In genomic region chr1:161164901-161165620, GRCh38 we compare ENCODE assay signal across 8 cellular contexts. TPM values are rescaled to one million over a fixed set of nuclear protein-coding genes. Genes with fewer than 3 reads are reported as not detected.
DNase-seq lines count a peak whose midpoint lies in the region; ATAC-seq and TF ChIP-seq lines count a peak whose summit lies in the region.

No MANE protein-coding gene starts in this region.

- H3K14ac ChIP-seq in trophoblast cell (ENCODE audit: low read length), result no peak overlapping the region

- 0 out of 2 replicates have a peak overlapping the region, but pooled peaks have one; percentile 5 for H3K27ac ChIP-seq in DND-41 (ENCODE audit: low read length)
- peak overlapping the region; percentile 28 for H3K27ac ChIP-seq in RWPE2 (ENCODE audit: poor library complexity, severe bottlenecking)
- no peak overlapping the region for H3K27ac ChIP-seq in trophoblast cell (ENCODE audit: low read depth, low read length)

- H3K4ac ChIP-seq in trophoblast cell (ENCODE audit: low read depth, low read length), result no peak overlapping the region

- H3K27me3 ChIP-seq in DND-41 (ENCODE audit: insufficient read depth, low read length, poor library complexity) (no peaks in the 10 kb centered on the region), RWPE2 (ENCODE audit: insufficient read depth, poor library complexity, severe bottlenecking) (no peaks in the 10 kb centered on the region), trophoblast cell (ENCODE audit: insufficient read depth, low read length) (no peaks in the 10 kb centered on the region)

- H3K79me2 ChIP-seq in DND-41 (ENCODE audit: insufficient read depth, low read length) (peaks cover 21% of the 10 kb centered on the region), trophoblast cell (ENCODE audit: control insufficient read depth, insufficient read depth, low read length, poor library complexity) (no peaks in the 10 kb centered on the region)

- H2BK120ac ChIP-seq in trophoblast cell (ENCODE audit: insufficient read depth, low read length, poor library complexity), result no peak overlapping the region

- no peak overlapping the region for H2BK5ac ChIP-seq in trophoblast cell (ENCODE audit: low read depth, low read length, poor library complexity)

- H3K79me1 ChIP-seq in trophoblast cell (ENCODE audit: low read length), result no peaks in the 10 kb centered on the region

- no peak overlapping the region for H2AK5ac ChIP-seq in trophoblast cell (ENCODE audit: low read length)

- H2AFZ ChIP-seq in DND-41 (ENCODE audit: low read depth, low read length) (no peak overlapping the region), trophoblast cell (ENCODE audit: insufficient read depth, low read length, poor library complexity) (no peak overlapping the region)

- DNase-seq in DND-41 (no peak), RWPE2 (ENCODE audit: low spot score) (no peak), erythroblast (lab: John Stamatoyannopoulos, UW) (peak; percentile 45 to 68), trophoblast cell (no peak), NCI-H748 treated with DMSO at 0.1 percent for 48 hours (lab: John Stamatoyannopoulos, UW) (no peak), Ammon's horn (ENCODE audit: low spot score) (no peak), NCI-H1694 treated with DMSO at 0.1 percent for 48 hours (lab: John Stamatoyannopoulos, UW) (no peak)

- no peak overlapping the region for H4K12ac ChIP-seq in trophoblast cell (ENCODE audit: low read depth, low read length)

- ATAC-seq in DND-41 (ENCODE audit: insufficient read depth, low read depth) (no peak), RWPE2 (ENCODE audit: low read depth) (no peak), HG03457 (IDR thresholded peaks at IDR 0.05; ENCODE audit: unreplicated experiment) (no peak)

- H4K20me1 ChIP-seq in DND-41 (ENCODE audit: insufficient read depth, low read length), result no peaks in the 10 kb centered on the region

- H3K4me2 ChIP-seq in DND-41 (ENCODE audit: insufficient read depth, low read length) (peak overlapping the region; percentile 100), trophoblast cell (ENCODE audit: low read length) (peak overlapping the region; percentile 97)

- no peak overlapping the region for H2BK12ac ChIP-seq in trophoblast cell (ENCODE audit: low read length)

- H3K4me1 ChIP-seq in DND-41 (ENCODE audit: insufficient read depth, low read length) (peaks cover 74% of the 10 kb centered on the region), RWPE2 (ENCODE audit: insufficient read depth, poor library complexity, severe bottlenecking) (no peaks in the 10 kb centered on the region), trophoblast cell (ENCODE audit: control insufficient read depth in 1 of 2, insufficient read depth in 2 of 2, low read length in 2 of 2) (peaks cover 10 to 12% of the 10 kb centered on the region in 2 experiments)

- no peak overlapping the region for H4K91ac ChIP-seq in trophoblast cell (ENCODE audit: low read depth, low read length)

- H3K4me3 ChIP-seq in DND-41 (ENCODE audit: low read depth in 1 of 2, low read length in 2 of 2), result peak overlapping the region; percentile 79 to 92; a peak in 3 of 4 replicates
- H3K4me3 ChIP-seq in RWPE2 (ENCODE audit: severe bottlenecking), result no peak overlapping the region
- no peak overlapping the region for H3K4me3 ChIP-seq in trophoblast cell (ENCODE audit: low read depth, low read length)

- no CpG with 5 or more reads among the region's 14 CpGs for WGBS in trophoblast cell (ENCODE audit: extremely low coverage, insufficient coverage, insufficient read length)

- no peak overlapping the region for H3K23ac ChIP-seq in trophoblast cell (ENCODE audit: low read length)

- H3K9me3 ChIP-seq in DND-41 (ENCODE audit: insufficient read depth, low read length, severe bottlenecking) (no peaks in the 10 kb centered on the region), RWPE2 (ENCODE audit: severe bottlenecking) (no peaks in the 10 kb centered on the region), trophoblast cell (ENCODE audit: insufficient read depth, low read depth, low read length) (peaks cover 2% of the 10 kb centered on the region)

- H4K8ac ChIP-seq in trophoblast cell (ENCODE audit: low read depth, low read length), result peak overlapping the region; percentile 4

- H3K9ac ChIP-seq in DND-41 (ENCODE audit: low read depth, low read length) (peak overlapping the region; percentile 90), trophoblast cell (ENCODE audit: low read length) (no peak overlapping the region)

- TF ChIP-seq POLR2A in erythroblast (IDR thresholded peaks at IDR 0.05; ENCODE audit: low read length), result no peak

- TF ChIP-seq CTCF in DND-41 (IDR thresholded peaks at IDR 0.05; ENCODE audit: borderline replicate concordance, extremely low read depth, low read length, poor library complexity, severe bottlenecking), result no peak
- no peak for TF ChIP-seq CTCF in RWPE2 (IDR thresholded peaks at IDR 0.05; ENCODE audit: poor library complexity, severe bottlenecking)

- H3K18ac ChIP-seq in trophoblast cell (ENCODE audit: low read length), result no peak overlapping the region

- H3K36me3 ChIP-seq in DND-41 (ENCODE audit: insufficient read depth, low read length) (peaks cover 57% of the 10 kb centered on the region), RWPE2 (ENCODE audit: low read depth) (peaks cover 20% of the 10 kb centered on the region), trophoblast cell (ENCODE audit: control insufficient read depth in 1 of 2, insufficient read depth in 2 of 2, low read length in 2 of 2) (peaks cover 26 to 42% of the 10 kb centered on the region in 2 experiments)

RNA-seq across cellular contexts. Expression of gene PPOX, which starts 1.2 kb away (rescaled TPM):
- 8.7 and 10.4 TPM in 2 replicates for polyA plus RNA-seq in trophoblast cell (2013)

RNA-seq across cellular contexts. Expression of gene USP21, which starts 5.8 kb away (rescaled TPM):
- 19.5 and 20.6 TPM in 2 replicates for polyA plus RNA-seq in trophoblast cell (2013)

RNA-seq across cellular contexts. Expression of gene UFC1, which starts 11.3 kb away (rescaled TPM):
- polyA plus RNA-seq in trophoblast cell (2013), result 116 and 121 TPM in 2 replicates

RNA-seq across cellular contexts. Expression of gene B4GALT3, which starts 12.2 kb away (rescaled TPM):
- 88.8 and 92.4 TPM in 2 replicates for polyA plus RNA-seq in trophoblast cell (2013)

RNA-seq across cellular contexts. Expression of gene DEDD, which starts 32.6 kb away (rescaled TPM):
- polyA plus RNA-seq in trophoblast cell (2013), result 25.1 and 25.2 TPM in 2 replicates

Comparison
In these comparisons a context has a peak if more than half of its experiments do, and no peak if none do; other contexts are left out.
1. DNase-seq: peak in erythroblast (2 of 2); none in DND-41 (single experiment), RWPE2 (single experiment), trophoblast cell (0 of 2), NCI-H748 treated with DMSO at 0.1 percent for 48 hours (single experiment), Ammon's horn (single experiment) and NCI-H1694 treated with DMSO at 0.1 percent for 48 hours (single experiment).
2. H3K4me3 ChIP-seq: peak in DND-41 (2 of 2); none in RWPE2 (single experiment) and trophoblast cell (single experiment).